ENCODE assay signal across 27 cellular contexts in genomic region chr16:65876200-65876498, GRCh38.
DNase-seq lines count a peak whose midpoint lies in the region; ATAC-seq and TF ChIP-seq lines count a peak whose summit lies in the region.
"Had no signal": no experiment of that assay in that cellular context is flagged by ENCODE, and none has a peak within 500 bp of the region (broad histone marks: within the 10 kb centered on the region; RNA-seq: fewer than 3 reads in every experiment).

No MANE protein-coding gene starts in this region.

- TF ChIP-seq CTCF in foreskin keratinocyte (conservative IDR thresholded peaks at IDR 0.05) (no peak), type B pancreatic cell (conservative IDR thresholded peaks at IDR 0.05) (no peak)

- H3K4me1 Mint-ChIP-seq in type B pancreatic cell (ENCODE audit: unreplicated experiment) (peaks cover 27% of the 10 kb centered on the region), T-helper 17 cell (no peaks in the 10 kb centered on the region)
- H3K4me1 Mint-ChIP-seq: activated CD4-positive, alpha-beta memory T cell treated with anti-CD3 and anti-CD28 coated beads, Interleukin-2, amount 10 ng/mL, durations not matched to agents 7 days and 5 days; naive B cell; stimulated activated effector memory CD8-positive, alpha-beta T cell treated with anti-CD3 and anti-CD28 coated beads, Interleukin-12 subunit alpha, Interleukin-12 subunit beta, amount 100 ng/mL, for 72 hours had no signal

- H3K27ac Mint-ChIP-seq in type B pancreatic cell (peak overlapping the region; percentile 27), T-helper 17 cell (no peak overlapping the region)
- H3K27ac Mint-ChIP-seq: activated CD4-positive, alpha-beta memory T cell treated with anti-CD3 and anti-CD28 coated beads, Interleukin-2, amount 10 ng/mL, durations not matched to agents 7 days and 5 days; activated naive CD4-positive, alpha-beta T cell treated with anti-CD3 and anti-CD28 coated beads for 36 hours; activated T-helper 1 cell treated with anti-CD3 and anti-CD28 coated beads, Interleukin-12 subunit alpha, Interleukin-12 subunit beta, Interleukin-2, Interleukin-4 antibody, amounts not matched to agents 30 ng/mL and 10 ng/mL and 1 ng/mL, durations not matched to agents 14 hours and 24 hours and 36 hours; stimulated activated effector memory CD8-positive, alpha-beta T cell treated with anti-CD3 and anti-CD28 coated beads, Interleukin-12 subunit alpha, Interleukin-12 subunit beta, amount 100 ng/mL, for 72 hours had no signal

- H3K36me3 Mint-ChIP-seq in type B pancreatic cell = peaks cover 3% of the 10 kb centered on the region
- H3K36me3 Mint-ChIP-seq in T-helper 17 cell (ENCODE audit: low read depth) = no peaks in the 10 kb centered on the region
- H3K36me3 Mint-ChIP-seq: naive B cell; stimulated activated effector memory CD8-positive, alpha-beta T cell treated with anti-CD3 and anti-CD28 coated beads, Interleukin-12 subunit alpha, Interleukin-12 subunit beta, amount 100 ng/mL, for 72 hours had no signal

- DNase-seq in GM04503 (ENCODE audit: low read depth) (peak; percentile 33), RKO (ENCODE audit: low spot score) (peak; percentile 8), foreskin keratinocyte (peak in 1 of 2 donors; percentile 30), type B pancreatic cell (ENCODE audit: extremely low spot score, unreplicated experiment) (no peak), T-helper 17 cell (no peak), DMS 273 (lab: John Stamatoyannopoulos, UW; ENCODE audit: unreplicated experiment) (no peak)
- DNase-seq: activated CD4-positive, alpha-beta memory T cell treated with anti-CD3 and anti-CD28 coated beads, Interleukin-2, amount 10 ng/mL, durations not matched to agents 7 days and 5 days; activated CD8-positive, alpha-beta memory T cell treated with anti-CD3 and anti-CD28 coated beads, Interleukin-2, amount 50 U/mL, for 48 hours; activated naive CD4-positive, alpha-beta T cell treated with anti-CD3 and anti-CD28 coated beads for 36 hours; adrenal gland; Calu3; glutamatergic neuron; KG1; midbrain; MM.1S; naive B cell; NCI-H2029; NCI-H69; nucleus accumbens; Right ventricle myocardium superior; sigmoid colon; substantia nigra; trophoblast cell had no signal

- H3K27ac ChIP-seq in foreskin keratinocyte = no peak overlapping the region
- H3K27ac ChIP-seq: adrenal gland, sigmoid colon had no signal

- H3K27me3 ChIP-seq in foreskin keratinocyte = no peaks in the 10 kb centered on the region
- H3K27me3 ChIP-seq: adrenal gland, sigmoid colon had no signal

- H3K27me3 Mint-ChIP-seq in type B pancreatic cell = peaks cover 10% of the 10 kb centered on the region
- H3K27me3 Mint-ChIP-seq in T-helper 17 cell = peaks cover 6% of the 10 kb centered on the region
- H3K27me3 Mint-ChIP-seq: activated CD4-positive, alpha-beta memory T cell treated with anti-CD3 and anti-CD28 coated beads, Interleukin-2, amount 10 ng/mL, durations not matched to agents 7 days and 5 days had no signal

- H3K4me1 ChIP-seq in foreskin keratinocyte = peaks cover 25% of the 10 kb centered on the region
- H3K4me1 ChIP-seq: adrenal gland, sigmoid colon had no signal

- peak; percentile 49 for ATAC-seq in foreskin keratinocyte
- ATAC-seq in HG03571 (IDR thresholded peaks at IDR 0.05; ENCODE audit: unreplicated experiment) = no peak
- ATAC-seq in T-helper 17 cell = no peak
- ATAC-seq: GM12878; stimulated activated effector memory CD8-positive, alpha-beta T cell treated with anti-CD3 and anti-CD28 coated beads, Interleukin-12 subunit alpha, Interleukin-12 subunit beta, amount 100 ng/mL, for 72 hours had no signal

- peaks cover 11% of the 10 kb centered on the region for H3K9me3 Mint-ChIP-seq in type B pancreatic cell
- H3K9me3 Mint-ChIP-seq: activated CD4-positive, alpha-beta memory T cell treated with anti-CD3 and anti-CD28 coated beads, Interleukin-2, amount 10 ng/mL, durations not matched to agents 7 days and 5 days; activated naive CD4-positive, alpha-beta T cell treated with anti-CD3 and anti-CD28 coated beads for 36 hours; activated T-helper 1 cell treated with anti-CD3 and anti-CD28 coated beads, Interleukin-12 subunit alpha, Interleukin-12 subunit beta, Interleukin-2, Interleukin-4 antibody, amounts not matched to agents 30 ng/mL and 10 ng/mL and 1 ng/mL, durations not matched to agents 14 hours and 24 hours and 36 hours had no signal

- H3K9me3 ChIP-seq in T-helper 17 cell (ENCODE audit: control insufficient read depth, low read length, poor library complexity, severe bottlenecking) = no peaks in the 10 kb centered on the region
- H3K9me3 ChIP-seq: adrenal gland, sigmoid colon had no signal

- H3K4me3 Mint-ChIP-seq in type B pancreatic cell (peak overlapping the region; percentile 26), T-helper 17 cell (no peak overlapping the region)
- H3K4me3 Mint-ChIP-seq: activated CD4-positive, alpha-beta memory T cell treated with anti-CD3 and anti-CD28 coated beads, Interleukin-2, amount 10 ng/mL, durations not matched to agents 7 days and 5 days; activated naive CD4-positive, alpha-beta T cell treated with anti-CD3 and anti-CD28 coated beads for 36 hours; activated T-helper 1 cell treated with anti-CD3 and anti-CD28 coated beads, Interleukin-12 subunit alpha, Interleukin-12 subunit beta, Interleukin-2, Interleukin-4 antibody, amounts not matched to agents 30 ng/mL and 10 ng/mL and 1 ng/mL, durations not matched to agents 14 hours and 24 hours and 36 hours; naive B cell; stimulated activated effector memory CD8-positive, alpha-beta T cell treated with anti-CD3 and anti-CD28 coated beads, Interleukin-12 subunit alpha, Interleukin-12 subunit beta, amount 100 ng/mL, for 72 hours had no signal

Comparison
In these comparisons a context has a peak if more than half of its experiments do, and no peak if none do; other contexts are left out.
1. DNase-seq: peak in GM04503 (single experiment) and RKO (single experiment); none in type B pancreatic cell (single experiment), T-helper 17 cell (0 of 3) and DMS 273 (single experiment).